ENCODE assay signal across 19 cellular contexts in genomic region chr3:126451511-126451910, GRCh38. TPM values are rescaled to one million over a fixed set of nuclear protein-coding genes. Genes with fewer than 3 reads are reported as not detected.
DNase-seq lines count a peak whose midpoint lies in the region; ATAC-seq and TF ChIP-seq lines count a peak whose summit lies in the region.
"Had no signal": no experiment of that assay in that cellular context is flagged by ENCODE, and none has a peak within 500 bp of the region (broad histone marks: within the 10 kb centered on the region; RNA-seq: fewer than 3 reads in every experiment).

No MANE protein-coding gene starts in this region.

- intact Hi-C loops in Right ventricle myocardium superior (cut with DNase I) (no loop called here), cardiac septum (cut with DNase I) (no loop called here), sigmoid colon (cut with DNase I) (no loop called here)

- peaks cover 0 to 12% (median 7%) of the 10 kb centered on the region in 4 donors for H3K4me1 ChIP-seq in sigmoid colon
- H3K4me1 ChIP-seq: A549 had no signal

- ATAC-seq in Right ventricle myocardium superior (ENCODE audit: poor library complexity), result peak; percentile 8
- no peak for ATAC-seq in left lobe of liver
- ATAC-seq in HG03097 (IDR thresholded peaks at IDR 0.05; ENCODE audit: low FRiP score, unreplicated experiment), result no peak
- ATAC-seq in HG03039 (IDR thresholded peaks at IDR 0.05; ENCODE audit: unreplicated experiment), result no peak
- ATAC-seq: A549 had no signal

- WGBS in sigmoid colon, 2 donors, result 91 to 92% methylated on average over 12 of the region's 12 CpGs

- TF ChIP-seq EP300 in sigmoid colon (IDR thresholded peaks at IDR 0.05), result no peak

- H3K27me3 ChIP-seq in sigmoid colon, result no peaks in the 10 kb centered on the region

- peaks cover 18 to 73% (median 28%) of the 10 kb centered on the region in 4 donors for H3K36me3 ChIP-seq in sigmoid colon

- DNase-seq in Right ventricle myocardium superior, result no peak
- DNase-seq in cardiac septum (ENCODE audit: low spot score), result no peak
- DNase-seq in left lobe of liver (ENCODE audit: low spot score), result peak; percentile 31
- peak; percentile 36 for DNase-seq in sigmoid colon
- no peak for DNase-seq in AG20443 (ENCODE audit: low spot score)
- DNase-seq: COR-L47, KBM-7, NCI-H1417 treated with DMSO at 0.1 percent for 48 hours, NCI-H2029, NCI-H2171 treated with DMSO at 0.1 percent for 48 hours, NCI-H774, RPMI8226 had no signal

- H3K9me3 ChIP-seq in sigmoid colon, result no peaks in the 10 kb centered on the region
- H3K9me3 ChIP-seq: A549 had no signal

- no peak for TF ChIP-seq POLR2A in sigmoid colon (IDR thresholded peaks at IDR 0.05)

- no peak overlapping the region for H3K27ac ChIP-seq in sigmoid colon
- H3K27ac ChIP-seq: A549, C4-2B had no signal

- TF ChIP-seq CTCF in sigmoid colon (IDR thresholded peaks at IDR 0.05), result no peak

- H3K4me3 ChIP-seq in sigmoid colon, result no peak overlapping the region
- H3K4me3 ChIP-seq: A549 had no signal

RNA-seq across cellular contexts. Expression of gene ZXDC, which starts 24.2 kb away (rescaled TPM):
- total RNA-seq in Right ventricle myocardium superior (16.1 TPM), cardiac septum (22.0 TPM), left lobe of liver (21.5 TPM), sigmoid colon (10 to 100 TPM; 26.4 to 33.8 (median 28.9) TPM)
- polyA plus RNA-seq in sigmoid colon, result 10 to 100 TPM in 1 of 3 donors, 1 to 10 TPM in 2; 5.5 to 14.4 (median 6.0) TPM

RNA-seq across cellular contexts. Expression of gene CFAP100, which starts 56.8 kb away (rescaled TPM):
- total RNA-seq in Right ventricle myocardium superior, result not detected
- total RNA-seq in cardiac septum, result not detected
- total RNA-seq in left lobe of liver, result not detected
- total RNA-seq in sigmoid colon, result not detected
- polyA plus RNA-seq in sigmoid colon, result not detected
- total RNA-seq: Daoy, H1, NCI-H460 had no signal
- polyA plus RNA-seq: A549 had no signal

Comparison
In these comparisons a context has a peak if more than half of its experiments do, and no peak if none do; other contexts are left out.
1. DNase-seq: peak in left lobe of liver (single experiment) and sigmoid colon (single experiment); none in Right ventricle myocardium superior (single experiment), cardiac septum (single experiment) and AG20443 (single experiment).